ENCODE assay signal across 8 cellular contexts in genomic region chr1:10494754-10495474, GRCh38. TPM values are rescaled to one million over a fixed set of nuclear protein-coding genes. Genes with fewer than 3 reads are reported as not detected.
DNase-seq lines count a peak whose midpoint lies in the region; ATAC-seq and TF ChIP-seq lines count a peak whose summit lies in the region.

No MANE protein-coding gene starts in this region.

- peak overlapping the region; percentile 91 for H3K27ac Mint-ChIP-seq in activated CD4-positive, alpha-beta T cell treated with anti-CD3 and anti-CD28 coated beads for 36 hours

- intact Hi-C loops in activated CD4-positive, alpha-beta T cell treated with anti-CD3 and anti-CD28 coated beads for 36 hours (cut with DNase I, micrococcal nuclease): loop anchor here (1.0 to 5.0 kb wide), 11 partner anchors 16 to 585 kb away; partner anchors contain the start of genes CENPS (in 2 of the 2), PEX14 (in 2 of the 2), CTNNBIP1 (in 1 of the 2) and TARDBP (in 1 of the 2)
- intact Hi-C loops in lower leg skin (cut with DNase I; ENCODE audit: low total_unique reads): loop anchor here (5.0 kb wide), 2 partner anchors 63 to 372 kb away; partner anchors contain the start of gene CENPS

- H3K4me1 Mint-ChIP-seq in activated CD4-positive, alpha-beta T cell treated with anti-CD3 and anti-CD28 coated beads for 36 hours: peaks cover 49% of the 10 kb centered on the region

- peak in 1 of 3 donors; percentile 46 for TF ChIP-seq CTCF in lower leg skin (IDR thresholded peaks at IDR 0.05)

- POLR2A ChIA-PET in activated CD4-positive, alpha-beta T cell treated with anti-CD3 and anti-CD28 coated beads for 36 hours (lab: Charles Lee): interaction anchor here (0.7 to 1.2 kb wide), 3 partner anchors 13 to 238 kb away, joined by 3 to 7 read pairs (median 4); no protein-coding TSS in a partner anchor

- no peaks in the 10 kb centered on the region for H3K27me3 Mint-ChIP-seq in activated CD4-positive, alpha-beta T cell treated with anti-CD3 and anti-CD28 coated beads for 36 hours

- TF ChIP-seq POLR2A in lower leg skin (IDR thresholded peaks at IDR 0.05): no peak

- 2% methylated on average over 15 of the region's 15 CpGs for WGBS in lower leg skin, 2 donors

- ATAC-seq in GM18907 (IDR thresholded peaks at IDR 0.05; ENCODE audit: unreplicated experiment): peak; percentile 69
- peak; percentile 81 for ATAC-seq in HG03159 (IDR thresholded peaks at IDR 0.05; ENCODE audit: unreplicated experiment)
- peak; percentile 87 for ATAC-seq in activated CD4-positive, alpha-beta T cell treated with anti-CD3 and anti-CD28 coated beads for 36 hours

- H3K4me3 ChIP-seq in lower leg skin (ENCODE audit: low read depth, poor library complexity, severe bottlenecking): no peak overlapping the region

- no peaks in the 10 kb centered on the region for H3K9me3 Mint-ChIP-seq in activated CD4-positive, alpha-beta T cell treated with anti-CD3 and anti-CD28 coated beads for 36 hours (ENCODE audit: low read depth)

- CTCF ChIA-PET in activated CD4-positive, alpha-beta T cell treated with anti-CD3 and anti-CD28 coated beads for 36 hours (lab: Charles Lee): interaction anchor here (0.6 to 6.5 kb wide), 44 partner anchors 8 to 1191 kb away, joined by 3 to 133 read pairs (median 4); partner anchors contain the start of genes CENPS, DFFA and PGD

- H3K4me3 Mint-ChIP-seq in activated CD4-positive, alpha-beta T cell treated with anti-CD3 and anti-CD28 coated beads for 36 hours: peak overlapping the region; percentile 72

- peaks cover 9% of the 10 kb centered on the region for H3K36me3 Mint-ChIP-seq in activated CD4-positive, alpha-beta T cell treated with anti-CD3 and anti-CD28 coated beads for 36 hours (ENCODE audit: low read depth)

- DNase-seq in AG20443 (ENCODE audit: low spot score) (peak; percentile 90), NCI-H446 (lab: John Stamatoyannopoulos, UW) (peak; percentile 51 to 78), dedifferentiated amniotic fluid mesenchymal stem cell (ENCODE audit: extremely low spot score) (peak; percentile 71), lower leg skin (ENCODE audit: low spot score in 2 of 2) (peak; percentile 65 to 96)
- peak; percentile 90 for DNase-seq in activated CD4-positive, alpha-beta T cell treated with anti-CD3 and anti-CD28 coated beads for 36 hours
- DNase-seq in stimulated activated CD4-positive, alpha-beta T cell treated with anti-CD3 and anti-CD28 coated beads, Interleukin-4, amount 100 ng/mL, for 4 hours: peak; percentile 64 to 77

RNA-seq across cellular contexts. Expression of gene PEX14, which starts 20.2 kb away (rescaled TPM):
- 10 to 100 TPM; 16.3 to 25.1 TPM for total RNA-seq in activated CD4-positive, alpha-beta T cell treated with anti-CD3 and anti-CD28 coated beads for 36 hours
- total RNA-seq in lower leg skin: 10 to 100 TPM; 14.1 to 22.8 (median 18.9) TPM

RNA-seq across cellular contexts. Expression of gene DFFA, which starts 22.6 kb away (rescaled TPM):
- total RNA-seq in activated CD4-positive, alpha-beta T cell treated with anti-CD3 and anti-CD28 coated beads for 36 hours: 10 to 100 TPM; 45.7 to 46.4 TPM
- total RNA-seq in lower leg skin: 10 to 100 TPM; 14.1 to 20.9 (median 18.0) TPM

RNA-seq across cellular contexts. Expression of gene CORT, which starts 45.1 kb away (rescaled TPM):
- total RNA-seq in activated CD4-positive, alpha-beta T cell treated with anti-CD3 and anti-CD28 coated beads for 36 hours: under 1 TPM in 1 of 2 experiments, not detected in 1; 0.16 TPM
- total RNA-seq in lower leg skin: not detected
